In the genomic region with DNA sequence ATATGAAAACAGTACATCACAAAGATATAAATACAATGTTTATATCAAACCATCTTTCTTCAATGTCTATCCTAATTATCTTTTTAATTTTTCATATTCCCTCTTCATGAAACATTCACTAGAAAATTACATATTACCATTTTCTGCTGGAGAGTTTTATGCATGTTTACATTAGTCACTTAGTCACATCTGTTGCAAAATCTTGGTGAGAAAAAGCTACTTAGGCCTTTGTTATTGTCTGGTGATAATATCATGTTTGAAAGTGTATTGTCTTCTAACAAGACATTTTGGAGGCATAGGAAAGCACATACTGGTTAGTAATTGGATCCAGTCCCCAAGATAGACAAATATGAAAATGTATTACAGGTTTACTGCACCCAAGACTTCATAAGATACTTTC, we compare ENCODE assay signal across 27 cellular contexts.
"Had no signal": no experiment of that assay in that cellular context is flagged by ENCODE, and none has a peak within 500 bp of the region (broad histone marks: within the 10 kb centered on the region; RNA-seq: fewer than 3 reads in every experiment).

No MANE protein-coding gene starts in this region.

- H3K27me3 ChIP-seq: brain microvascular endothelial cell, colonic mucosa, foreskin keratinocyte, neutrophil, ovary, right atrium auricular region, upper lobe of right lung had no signal

- H3K36me3 ChIP-seq: brain microvascular endothelial cell, colonic mucosa, left ventricle myocardium inferior, neutrophil, ovary, prostate gland, right atrium auricular region, upper lobe of right lung had no signal

- H3K4me1 ChIP-seq: colonic mucosa, left ventricle myocardium inferior, prostate gland, right atrium auricular region, upper lobe of right lung had no signal

- H3K9me3 ChIP-seq: colonic mucosa, neutrophil, ovary, prostate gland had no signal

- H3K4me3 ChIP-seq: colonic mucosa, dorsolateral prefrontal cortex, left ventricle myocardium inferior, ovary, prostate gland, right atrium auricular region, upper lobe of right lung had no signal

- H3K27me3 Mint-ChIP-seq: activated CD4-positive, alpha-beta T cell treated with anti-CD3 and anti-CD28 coated beads, Interleukin-2, amount 10 ng/mL, durations not matched to agents 7 days and 5 days; activated CD8-positive, alpha-beta memory T cell treated with anti-CD3 and anti-CD28 coated beads, Interleukin-2, amount 10 ng/mL, durations not matched to agents 7 days and 5 days; activated naive CD4-positive, alpha-beta T cell treated with anti-CD3 and anti-CD28 coated beads, Interleukin-2, amount 10 ng/mL, durations not matched to agents 7 days and 5 days; activated naive CD8-positive, alpha-beta T cell treated with anti-CD3 and anti-CD28 coated beads, Interleukin-2, amount 50 U/mL, for 24 hours; central memory CD8-positive, alpha-beta T cell had no signal

- DNase-seq: activated CD4-positive, alpha-beta T cell treated with anti-CD3 and anti-CD28 coated beads, Interleukin-2, amount 10 ng/mL, durations not matched to agents 7 days and 5 days; activated CD4-positive, CD25-positive, alpha-beta regulatory T cell treated with anti-CD3 and anti-CD28 coated beads, Interleukin-2, amount 50 U/mL, for 72 hours; activated CD8-positive, alpha-beta memory T cell treated with anti-CD3 and anti-CD28 coated beads, Interleukin-2, amount 10 ng/mL, durations not matched to agents 7 days and 5 days; activated CD8-positive, alpha-beta T cell treated with anti-CD3 and anti-CD28 coated beads for 36 hours; activated effector memory CD4-positive, alpha-beta T cell treated with anti-CD3 and anti-CD28 coated beads, Interleukin-2, amount 50 U/mL, for 16 hours; activated naive CD4-positive, alpha-beta T cell treated with anti-CD3 and anti-CD28 coated beads, Interleukin-2, amount 10 ng/mL, durations not matched to agents 7 days and 5 days; activated naive CD8-positive, alpha-beta T cell treated with anti-CD3 and anti-CD28 coated beads, Interleukin-2, amount 50 U/mL, for 24 hours; activated T-cell treated with anti-CD3 and anti-CD28 coated beads for 4 hours; aorta; brain microvascular endothelial cell; colonic mucosa; dorsolateral prefrontal cortex; foreskin keratinocyte; kidney glomerular epithelial cell; left ventricle myocardium inferior; ovary; stimulated activated CD4-positive, alpha-beta T cell treated with anti-CD3 and anti-CD28 coated beads, Interleukin-12 subunit alpha, Interleukin-12 subunit beta, amount 100 ng/mL, for 4 hours; stimulated activated CD4-positive, alpha-beta T cell treated with anti-CD3 and anti-CD28 coated beads, Interleukin-4, amount 100 ng/mL, for 4 hours; stimulated activated naive CD8-positive, alpha-beta T cell treated with anti-CD3 and anti-CD28 coated beads, Interleukin-15, Interleukin-2, amounts not matched to agents 100 U/mL and 50 U/mL, for 24 hours; upper lobe of right lung had no signal

- H3K4me1 Mint-ChIP-seq: activated CD4-positive, alpha-beta T cell treated with anti-CD3 and anti-CD28 coated beads, Interleukin-2, amount 10 ng/mL, durations not matched to agents 7 days and 5 days; activated CD8-positive, alpha-beta memory T cell treated with anti-CD3 and anti-CD28 coated beads, Interleukin-2, amount 10 ng/mL, durations not matched to agents 7 days and 5 days; activated naive CD4-positive, alpha-beta T cell treated with anti-CD3 and anti-CD28 coated beads, Interleukin-2, amount 10 ng/mL, durations not matched to agents 7 days and 5 days; activated naive CD8-positive, alpha-beta T cell treated with anti-CD3 and anti-CD28 coated beads, Interleukin-2, amount 50 U/mL, for 24 hours; central memory CD8-positive, alpha-beta T cell; nephron had no signal

- H3K4me3 Mint-ChIP-seq: activated CD4-positive, alpha-beta T cell treated with anti-CD3 and anti-CD28 coated beads, Interleukin-2, amount 10 ng/mL, durations not matched to agents 7 days and 5 days; activated CD8-positive, alpha-beta memory T cell treated with anti-CD3 and anti-CD28 coated beads, Interleukin-2, amount 10 ng/mL, durations not matched to agents 7 days and 5 days; activated CD8-positive, alpha-beta T cell treated with anti-CD3 and anti-CD28 coated beads for 36 hours; activated naive CD4-positive, alpha-beta T cell treated with anti-CD3 and anti-CD28 coated beads, Interleukin-2, amount 10 ng/mL, durations not matched to agents 7 days and 5 days; activated naive CD8-positive, alpha-beta T cell treated with anti-CD3 and anti-CD28 coated beads, Interleukin-2, amount 50 U/mL, for 24 hours; central memory CD8-positive, alpha-beta T cell; nephron had no signal

- H3K36me3 Mint-ChIP-seq: activated CD8-positive, alpha-beta memory T cell treated with anti-CD3 and anti-CD28 coated beads, Interleukin-2, amount 10 ng/mL, durations not matched to agents 7 days and 5 days; activated naive CD4-positive, alpha-beta T cell treated with anti-CD3 and anti-CD28 coated beads, Interleukin-2, amount 10 ng/mL, durations not matched to agents 7 days and 5 days had no signal

- H3K27ac ChIP-seq: brain microvascular endothelial cell, colonic mucosa, dorsolateral prefrontal cortex, epithelial cell of prostate, foreskin keratinocyte, left ventricle myocardium inferior, neutrophil, ovary, prostate gland, right atrium auricular region, upper lobe of right lung, VCaP had no signal

- H3K27ac Mint-ChIP-seq: activated CD4-positive, alpha-beta T cell treated with anti-CD3 and anti-CD28 coated beads, Interleukin-2, amount 10 ng/mL, durations not matched to agents 7 days and 5 days; activated CD8-positive, alpha-beta memory T cell treated with anti-CD3 and anti-CD28 coated beads, Interleukin-2, amount 10 ng/mL, durations not matched to agents 7 days and 5 days; activated CD8-positive, alpha-beta T cell treated with anti-CD3 and anti-CD28 coated beads for 36 hours; activated naive CD4-positive, alpha-beta T cell treated with anti-CD3 and anti-CD28 coated beads, Interleukin-2, amount 10 ng/mL, durations not matched to agents 7 days and 5 days; activated naive CD8-positive, alpha-beta T cell treated with anti-CD3 and anti-CD28 coated beads, Interleukin-2, amount 50 U/mL, for 24 hours; nephron had no signal
